32 cellular contexts compared by ENCODE assay signal in the genomic region with DNA sequence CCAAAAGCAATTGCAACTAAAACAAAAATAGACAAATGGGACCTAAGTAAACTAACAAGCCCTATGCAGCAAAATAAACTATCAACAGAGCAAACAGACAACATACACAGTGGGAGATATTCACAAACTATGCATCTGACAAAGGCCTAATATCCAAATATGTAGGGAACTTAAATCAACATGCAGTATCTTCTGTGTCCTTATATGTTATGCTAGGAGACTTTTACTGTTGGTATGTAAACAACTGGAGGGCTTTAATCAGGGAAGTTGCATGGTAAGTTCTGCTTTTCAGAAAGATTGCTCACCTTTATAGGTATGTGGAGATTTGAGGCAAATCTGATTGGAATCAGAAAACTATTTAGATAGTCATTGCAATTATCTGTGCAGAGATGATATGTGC.
"Had no signal": no experiment of that assay in that cellular context is flagged by ENCODE, and none has a peak within 500 bp of the region (broad histone marks: within the 10 kb centered on the region; RNA-seq: fewer than 3 reads in every experiment).

No MANE protein-coding gene starts in this region.

- DNase-seq: Karpas-422, KG1, MG63, NCI-H1048, NCI-H1092, NCI-H1092 treated with DMSO at 0.1 percent for 48 hours, NCI-H1105, NCI-H1105 treated with DMSO at 0.1 percent for 48 hours, NCI-H1417, NCI-H1417 treated with DMSO at 0.1 percent for 48 hours, NCI-H1436, NCI-H1436 treated with DMSO at 0.1 percent for 48 hours, NCI-H146, NCI-H1694, NCI-H1694 treated with DMSO at 0.1 percent for 48 hours, NCI-H187, NCI-H187 treated with DMSO at 0.1 percent for 48 hours, NCI-H1930, NCI-H2029, NCI-H2029 treated with DMSO at 0.1 percent for 48 hours, NCI-H2081, NCI-H2081 treated with DMSO at 0.1 percent for 48 hours, NCI-H2107, NCI-H2171, NCI-H2171 treated with DMSO at 0.1 percent for 48 hours, NCI-H2227 treated with DMSO at 0.1 percent for 48 hours, NCI-H226, NCI-H345, NCI-H446, NCI-H446 treated with DMSO at 0.1 percent for 48 hours, NCI-H510A had no signal

- H3K27ac ChIP-seq: KMS-11 had no signal

- H3K4me2 ChIP-seq: KMS-11 had no signal

- H3K9ac ChIP-seq: KMS-11 had no signal

- H3K27me3 ChIP-seq: MG63 had no signal

- H3K4me3 ChIP-seq: MG63 had no signal

- H3K36me3 ChIP-seq: MG63 had no signal
